In the genomic region with DNA sequence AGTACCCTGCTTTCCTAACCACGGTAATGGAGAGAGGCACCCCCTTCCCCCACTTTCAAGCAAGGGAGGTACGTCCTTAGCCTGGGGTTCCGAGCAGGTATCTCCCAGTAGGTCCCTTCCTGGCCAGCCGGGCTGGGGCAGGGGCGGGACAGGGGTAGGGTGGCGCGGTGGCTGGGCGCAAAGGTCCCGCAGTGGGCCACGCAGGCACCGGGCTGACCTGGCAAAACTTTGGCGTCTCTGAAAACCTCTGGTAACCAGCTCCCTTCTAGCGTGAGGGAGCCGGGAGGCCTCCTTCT, we compare ENCODE assay signal across 9 cellular contexts. TPM values are rescaled to one million over a fixed set of nuclear protein-coding genes. Genes with fewer than 3 reads are reported as not detected.
DNase-seq lines count a peak whose midpoint lies in the region; ATAC-seq, FAIRE-seq and TF ChIP-seq lines count a peak whose summit lies in the region.
"Had no signal": no experiment of that assay in that cellular context is flagged by ENCODE, and none has a peak within 500 bp of the region (broad histone marks: within the 10 kb centered on the region; RNA-seq: fewer than 3 reads in every experiment).

No MANE protein-coding gene starts in this region.

- H3K4me3 ChIP-seq in BLaER1 (peak overlapping the region; percentile 51; the same call in 1 of the 2 replicates), Peyer's patch (peak overlapping the region; percentile 47 to 66 (median 50)), gastroesophageal sphincter (peak overlapping the region; percentile 21 to 59), pancreas (peak overlapping the region; percentile 29 to 51 (median 42))

- DNase-seq in Peyer's patch (no peak), pancreas (no peak), T-helper 9 cell (no peak), SHP77 (lab: John Stamatoyannopoulos, UW) (no peak)

- H4K20me1 ChIP-seq in BLaER1: no peaks in the 10 kb centered on the region

- TF ChIP-seq EP300 in gastroesophageal sphincter (IDR thresholded peaks at IDR 0.05): no peak

- ATAC-seq in gastroesophageal sphincter (no peak), pancreas (no peak), HG03025 (IDR thresholded peaks at IDR 0.05; ENCODE audit: low FRiP score, unreplicated experiment) (no peak), esophagus mucosa (no peak)

- no peak for FAIRE-seq in pancreas (lab: Jason Lieb, UNC)

- H3K4me1 ChIP-seq in BLaER1 (peaks cover 11% of the 10 kb centered on the region), Peyer's patch (peaks cover 6 to 14% (median 7%) of the 10 kb centered on the region in 4 donors), gastroesophageal sphincter (peaks cover 0 to 21% (median 5%) of the 10 kb centered on the region in 3 donors), pancreas (peaks cover 0 to 15% (median 0%) of the 10 kb centered on the region in 3 donors)

- WGBS in gastroesophageal sphincter (ENCODE audit: low coverage in 1 of 2), 2 donors: 100% methylated on average over 1 of the region's 14 CpGs; no CpG with 5 or more reads in 1 of the 2 donors
- WGBS in pancreas, 2 donors: 21 to 23% methylated on average over 13 to 14 of the region's 14 CpGs

- intact Hi-C loops in pancreas (cut with DNase I): no loop called here

- H3K27ac ChIP-seq in BLaER1 (no peak overlapping the region), Peyer's patch (peak overlapping the region; percentile 19 to 87 (median 74)), gastroesophageal sphincter (peak overlapping the region in 1 of 4 donors; percentile 43), pancreas (peak overlapping the region in 2 of 4 donors; percentile 12 to 33)

- H3K27me3 ChIP-seq in BLaER1 (peaks cover 47% of the 10 kb centered on the region), Peyer's patch (no peaks in the 10 kb centered on the region), gastroesophageal sphincter (peaks cover 19% of the 10 kb centered on the region), pancreas (no peaks in the 10 kb centered on the region)

- H3K9me3 ChIP-seq in BLaER1 (peaks cover 9% of the 10 kb centered on the region; the same call in 1 of the 2 replicates), Peyer's patch (no peaks in the 10 kb centered on the region), gastroesophageal sphincter (no peaks in the 10 kb centered on the region), pancreas (no peaks in the 10 kb centered on the region)

- no peak overlapping the region for H3K9ac ChIP-seq in BLaER1

- TF ChIP-seq CTCF in Peyer's patch (IDR thresholded peaks at IDR 0.05) (no peak), gastroesophageal sphincter (IDR thresholded peaks at IDR 0.05) (no peak), pancreas (IDR thresholded peaks at IDR 0.05) (no peak)

- H3K36me3 ChIP-seq in BLaER1 (no peaks in the 10 kb centered on the region), Peyer's patch (no peaks in the 10 kb centered on the region), gastroesophageal sphincter (no peaks in the 10 kb centered on the region), pancreas (no peaks in the 10 kb centered on the region)

- TF ChIP-seq POLR2A in Peyer's patch (IDR thresholded peaks at IDR 0.05) (no peak), gastroesophageal sphincter (IDR thresholded peaks at IDR 0.05) (no peak)

- peak overlapping the region; percentile 71 for H3K4me2 ChIP-seq in BLaER1

RNA-seq across cellular contexts. Expression of a gene that starts 0.3 kb away (rescaled TPM):
- total RNA-seq in Peyer's patch: 10 to 100 TPM in 3 of 4 donors, 1 to 10 TPM in 1; 6.6 to 42.7 (median 33.5) TPM
- 1 to 10 TPM in 2 of 4 donors, under 1 TPM in 2; 0.35 to 2.5 (median 0.89) TPM for total RNA-seq in gastroesophageal sphincter
- total RNA-seq in pancreas: 1 to 10 TPM in 1 of 6 donors, under 1 TPM in 5; 0.24 to 2.0 (median 0.63) TPM
- under 1 TPM; 0.38 to 0.56 TPM for polyA plus RNA-seq in pancreas
- total RNA-seq in esophagus mucosa: 44.3 TPM
- total RNA-seq: activated naive CD4-positive, alpha-beta T cell treated with anti-CD3 and anti-CD28 coated beads, Interleukin-2, amount 50 U/mL, for 72 hours had no signal

RNA-seq across cellular contexts. Expression of a gene that starts 54.4 kb away (rescaled TPM):
- total RNA-seq in Peyer's patch (1 to 10 TPM in 3 of 4 donors, not detected in 1; 1.5 to 6.6 (median 2.3) TPM), gastroesophageal sphincter (1 to 10 TPM; 1.8 to 2.8 (median 2.3) TPM), pancreas (1 to 10 TPM in 2 of 6 donors, under 1 TPM in 3, not detected in 1; 0.24 to 4.1 (median 0.98) TPM), esophagus mucosa (1.0 TPM)
- under 1 TPM; 0.49 to 0.99 TPM for polyA plus RNA-seq in pancreas
- total RNA-seq: activated naive CD4-positive, alpha-beta T cell treated with anti-CD3 and anti-CD28 coated beads, Interleukin-2, amount 50 U/mL, for 72 hours had no signal
